In genomic region chr1:45018599-45019230, GRCh38 we compare ENCODE assay signal across 8 cellular contexts. TPM values are rescaled to one million over a fixed set of nuclear protein-coding genes. Genes with fewer than 3 reads are reported as not detected.
DNase-seq lines count a peak whose midpoint lies in the region; ATAC-seq and TF ChIP-seq lines count a peak whose summit lies in the region.

No MANE protein-coding gene starts in this region.

- H3K27ac Mint-ChIP-seq in HFFc6 = no peak overlapping the region
- no peak overlapping the region for H3K27ac Mint-ChIP-seq in chondrocyte (ENCODE audit: unreplicated experiment)

- no peaks in the 10 kb centered on the region for H3F3A ChIP-seq in DOHH2 (ENCODE audit: control insufficient read depth, insufficient read depth)

- H3K9me3 ChIP-seq in DOHH2 (ENCODE audit: control insufficient read depth, insufficient read depth, low read length) (0 out of 2 replicates have a peak, but pooled peaks cover 2% of the 10 kb centered on the region), lower lobe of right lung (no peaks in the 10 kb centered on the region)

- H3K9me2 ChIP-seq in DOHH2 (replicated peaks; ENCODE audit: control insufficient read depth, low read length) = no peaks in the 10 kb centered on the region

- ATAC-seq in lower lobe of right lung = peak; percentile 89
- no peak for ATAC-seq in GM21423 (IDR thresholded peaks at IDR 0.05; ENCODE audit: unreplicated experiment)

- H3K27ac ChIP-seq in DOHH2 (ENCODE audit: low read depth, low read length) (no peak overlapping the region), lower lobe of right lung (no peak overlapping the region)

- H3K4me2 ChIP-seq in DOHH2 (ENCODE audit: low read length) = no peak overlapping the region

- H3K4me1 Mint-ChIP-seq in HFFc6 (ENCODE audit: low read depth) = peaks cover 13% of the 10 kb centered on the region
- peaks cover 14% of the 10 kb centered on the region for H3K4me1 Mint-ChIP-seq in chondrocyte (ENCODE audit: low read depth)

- no peaks in the 10 kb centered on the region for H3K9me3 Mint-ChIP-seq in HFFc6
- peaks cover 3% of the 10 kb centered on the region for H3K9me3 Mint-ChIP-seq in chondrocyte (ENCODE audit: low read depth)

- TF ChIP-seq CTCF in DOHH2 (IDR thresholded peaks at IDR 0.05; ENCODE audit: low read depth, low read length, poor library complexity, severe bottlenecking) = peak; percentile 83
- TF ChIP-seq CTCF in HFFc6 (IDR thresholded peaks at IDR 0.05) = peak; percentile 93
- peak; percentile 84 for TF ChIP-seq CTCF in chondrocyte (IDR thresholded peaks at IDR 0.05)
- peak; percentile 76 for TF ChIP-seq CTCF in lower lobe of right lung (IDR thresholded peaks at IDR 0.05)

- H3K36me3 Mint-ChIP-seq in HFFc6 (ENCODE audit: low read depth) = peaks cover 11% of the 10 kb centered on the region; the same call in 1 of the 2 replicates
- H3K36me3 Mint-ChIP-seq in chondrocyte (ENCODE audit: low read depth) = peaks cover 2% of the 10 kb centered on the region

- H3K4me1 ChIP-seq in DOHH2 (ENCODE audit: control insufficient read depth, low read length) (0 out of 2 replicates have a peak, but pooled peaks cover 2% of the 10 kb centered on the region), lower lobe of right lung (peaks cover under 1% of the 10 kb centered on the region)

- intact Hi-C loops in lower lobe of right lung (cut with DNase I) = no loop called here

- H3K79me2 ChIP-seq in DOHH2 (ENCODE audit: control insufficient read depth, low read length) = no peaks in the 10 kb centered on the region

- H4K20me1 ChIP-seq in DOHH2 (ENCODE audit: control insufficient read depth, insufficient read depth, low read depth, low read length) = no peaks in the 10 kb centered on the region

- H3K27me3 Mint-ChIP-seq in HFFc6 (ENCODE audit: insufficient read depth) = no peaks in the 10 kb centered on the region; the same call in 1 of the 2 replicates
- no peaks in the 10 kb centered on the region for H3K27me3 Mint-ChIP-seq in chondrocyte (ENCODE audit: low read depth)

- H3K4me3 ChIP-seq in DOHH2 (ENCODE audit: low read length) (no peak overlapping the region), lower lobe of right lung (no peak overlapping the region)

- peaks cover 9% of the 10 kb centered on the region for H3K36me3 ChIP-seq in DOHH2 (ENCODE audit: control insufficient read depth, low read length)
- H3K36me3 ChIP-seq in lower lobe of right lung = peaks cover 6% of the 10 kb centered on the region

- DNase-seq in HFFc6 (peak; percentile 49), NCI-H2171 (lab: John Stamatoyannopoulos, UW) (peak; percentile 64), chondrocyte (ENCODE audit: low spot score) (no peak), lower lobe of right lung (peak; percentile 74)
- peak; percentile 49 for DNase-seq in activated CD4-positive, alpha-beta T cell treated with anti-CD3 and anti-CD28 coated beads for 1 hour
- DNase-seq in stimulated activated CD8-positive, alpha-beta memory T cell treated with anti-CD3 and anti-CD28 coated beads, Interleukin-4, amount 100 ng/mL, for 24 hours (ENCODE audit: low read depth) = peak; percentile 33

- H3K4me3 Mint-ChIP-seq in HFFc6 = no peak overlapping the region
- H3K4me3 Mint-ChIP-seq in chondrocyte (ENCODE audit: unreplicated experiment) = no peak overlapping the region

- peaks cover 2% of the 10 kb centered on the region; the same call in 1 of the 2 replicates for H3K27me3 ChIP-seq in DOHH2 (ENCODE audit: control insufficient read depth, low read length)
- no peaks in the 10 kb centered on the region for H3K27me3 ChIP-seq in lower lobe of right lung (ENCODE audit: low read depth)

RNA-seq across cellular contexts. Expression of gene UROD, which starts 6.7 kb away (rescaled TPM):
- 100 to 1,000 TPM; 121 to 137 (median 128) TPM for total RNA-seq in HFFc6 (2021; fragmentation: NEBNext Ultra II Directional; extraction: Animal tissue kit (Norgen Biotek cat#: 25700))
- total RNA-seq in chondrocyte (92.3 to 125 TPM (median 99.7 TPM) in 3 replicates), lower lobe of right lung (60.4 TPM)

RNA-seq across cellular contexts. Expression of gene HECTD3, which starts 7.6 kb away (rescaled TPM):
- 10 to 100 TPM; 27.8 to 33.3 (median 31.5) TPM for total RNA-seq in HFFc6 (2021; fragmentation: NEBNext Ultra II Directional; extraction: Animal tissue kit (Norgen Biotek cat#: 25700))
- 34.5 to 43.6 TPM (median 36.5 TPM) in 3 replicates for total RNA-seq in chondrocyte
- 47.6 TPM for total RNA-seq in lower lobe of right lung

RNA-seq across cellular contexts. Expression of gene EIF2B3, which starts 32.3 kb away (rescaled TPM):
- total RNA-seq in HFFc6 (2021; fragmentation: NEBNext Ultra II Directional; extraction: Animal tissue kit (Norgen Biotek cat#: 25700)) = 10 to 100 TPM; 39.2 to 45.5 (median 44.1) TPM
- 24.4 to 37.5 TPM (median 30.0 TPM) in 3 replicates for total RNA-seq in chondrocyte
- 25.8 TPM for total RNA-seq in lower lobe of right lung
